Comparison of ENCODE assay signal across 8 cellular contexts in genomic region chr1:111448482-111448917, GRCh38. TPM values are rescaled to one million over a fixed set of nuclear protein-coding genes. Genes with fewer than 3 reads are reported as not detected.
DNase-seq lines count a peak whose midpoint lies in the region; ATAC-seq and TF ChIP-seq lines count a peak whose summit lies in the region.

No MANE protein-coding gene starts in this region.

- H3K27me3 ChIP-seq in GM06990 (replicated peaks; ENCODE audit: control insufficient read depth, insufficient read depth, low read length), result no peaks in the 10 kb centered on the region
- no peaks in the 10 kb centered on the region for H3K27me3 ChIP-seq in lower lobe of right lung (ENCODE audit: low read depth)

- H3K27ac ChIP-seq in HEK293 (ENCODE audit: extremely low read depth, low read depth, low read length) (peak overlapping the region; percentile 33; the same call in 1 of the 2 replicates), lower lobe of right lung (peak overlapping the region; percentile 83), substantia nigra (ENCODE audit: low read depth, low read length, poor library complexity, severe bottlenecking) (peak overlapping the region; percentile 58)

- H3K4me3 ChIP-seq in GM06990 (replicated peaks; ENCODE audit: low read depth, low read length) (peak overlapping the region; percentile 99), HEK293 (ENCODE audit: low read depth, low read length) (peak overlapping the region; percentile 99), cardiac fibroblast (replicated peaks in 1 of 2; ENCODE audit: low read depth in 2 of 2, low read length in 2 of 2) (peak overlapping the region; percentile 90), lower lobe of right lung (peak overlapping the region; percentile 91)

- ATAC-seq in lower lobe of right lung, result peak; percentile 47 to 62

- TF ChIP-seq CTCF in GM06990 (IDR thresholded peaks at IDR 0.05; ENCODE audit: insufficient read depth, low read length, poor library complexity, severe bottlenecking) (no peak), HEK293 (tag by site-specific recombination; IDR thresholded peaks at IDR 0.05) (no peak), cardiac fibroblast (IDR thresholded peaks at IDR 0.05; ENCODE audit: low read depth, low read length) (no peak), lower lobe of right lung (IDR thresholded peaks at IDR 0.05) (no peak)

- H3K36me3 ChIP-seq in GM06990 (ENCODE audit: control insufficient read depth, insufficient read depth, low read length) (peaks cover 4% of the 10 kb centered on the region), HEK293 (ENCODE audit: control insufficient read depth in 2 of 2, insufficient read depth in 1 of 2, low read length in 2 of 2) (peaks cover 7 to 71% of the 10 kb centered on the region in 2 experiments; a peak in 2 of 3 replicates), lower lobe of right lung (peaks cover 39% of the 10 kb centered on the region)

- intact Hi-C loops in lower lobe of right lung (cut with DNase I), result no loop called here

- H3K4me1 ChIP-seq in HEK293 (ENCODE audit: control insufficient read depth, insufficient read depth, low read length) (no peaks in the 10 kb centered on the region), lower lobe of right lung (peaks cover 57% of the 10 kb centered on the region)

- DNase-seq in GM06990 (ENCODE audit: extremely low read depth, insufficient read length) (no peak), RPMI7951 (ENCODE audit: low read depth) (peak; percentile 27), cardiac fibroblast (ENCODE audit: low read depth in 2 of 2) (peak in 1 of 2 donors; percentile 29), lower lobe of right lung (no peak), substantia nigra (lab: John Stamatoyannopoulos, UW) (peak in 4 of 49 donors; percentile 21 to 46 (median 28)), hippocampal formation (lab: John Stamatoyannopoulos, UW) (no peak), epidermal melanocyte (ENCODE audit: insufficient read length, low spot score) (no peak)

- CTCF ChIA-PET in HEK293 (lab: Yijun Ruan, JAX), result interaction anchor here (0.5 to 1.9 kb wide), 4 partner anchors 10 to 226 kb away, joined by 3 to 6 read pairs (median 4); no protein-coding TSS in a partner anchor

- POLR2A ChIA-PET in HEK293 (lab: Yijun Ruan, JAX), result interaction anchor here (0.6 to 1.3 kb wide), 8 partner anchors 11 to 290 kb away, joined by 3 to 7 read pairs (median 5); partner anchors contain the start of genes INKA2 and RAP1A

- H3K9me3 ChIP-seq in HEK293 (ENCODE audit: control insufficient read depth, insufficient read depth, low read depth, low read length) (no peaks in the 10 kb centered on the region), lower lobe of right lung (no peaks in the 10 kb centered on the region)

TF ChIP-seq in HEK293, 187 proteins besides CTCF, POLR2A, EP300 and RAD21:
- TF ChIP-seq ZNF335 (tag by site-specific recombination; conservative IDR thresholded peaks at IDR 0.05), result peak; percentile 95
- peak; percentile 85 for TF ChIP-seq GLIS2 (tag by site-specific recombination; IDR thresholded peaks at IDR 0.05)
- peak; percentile 69 for TF ChIP-seq GLIS1 (tag by site-specific recombination; IDR thresholded peaks at IDR 0.05)
- TF ChIP-seq ZNF830 (tag by site-specific recombination; IDR thresholded peaks at IDR 0.05; ENCODE audit: low read depth), result no peak
- no peak for TF ChIP-seq ZNF223 (tag by site-specific recombination; IDR thresholded peaks at IDR 0.05)
- TF ChIP-seq ZFHX2 (tag by site-specific recombination; conservative IDR thresholded peaks at IDR 0.05), result 0 out of 2 replicates have a peak, but pooled peaks have one; percentile 8
- no peak for TF ChIP-seq FEZF1 (tag by site-specific recombination; IDR thresholded peaks at IDR 0.05)
- TF ChIP-seq ZNF777 (tag by site-specific recombination; IDR thresholded peaks at IDR 0.05; ENCODE audit: borderline replicate concordance), result no peak
- TF ChIP-seq ZNF660 (tag by site-specific recombination; IDR thresholded peaks at IDR 0.05), result no peak
- TF ChIP-seq ZIC2 (tag by site-specific recombination; IDR thresholded peaks at IDR 0.05), result peak; percentile 34; the same call in 1 of the 2 replicates
- TF ChIP-seq ZNF501 (tag by site-specific recombination; IDR thresholded peaks at IDR 0.05), result no peak
- no peak for TF ChIP-seq ZNF274 (IDR thresholded peaks at IDR 0.05; ENCODE audit: low read length)
- TF ChIP-seq ZNF274 (tag by site-specific recombination; IDR thresholded peaks at IDR 0.05; ENCODE audit: borderline replicate concordance), result no peak
- TF ChIP-seq PRDM6 (tag by site-specific recombination; IDR thresholded peaks at IDR 0.05), result no peak
- TF ChIP-seq ZNF600 (tag by site-specific recombination; IDR thresholded peaks at IDR 0.05), result peak; percentile 85; the same call in 1 of the 2 replicates
- no peak for TF ChIP-seq MYNN (tag by site-specific recombination; IDR thresholded peaks at IDR 0.05; ENCODE audit: borderline replicate concordance)
- no peak for TF ChIP-seq ZNF837 (tag by site-specific recombination; IDR thresholded peaks at IDR 0.05)
- TF ChIP-seq, protein P1, sequence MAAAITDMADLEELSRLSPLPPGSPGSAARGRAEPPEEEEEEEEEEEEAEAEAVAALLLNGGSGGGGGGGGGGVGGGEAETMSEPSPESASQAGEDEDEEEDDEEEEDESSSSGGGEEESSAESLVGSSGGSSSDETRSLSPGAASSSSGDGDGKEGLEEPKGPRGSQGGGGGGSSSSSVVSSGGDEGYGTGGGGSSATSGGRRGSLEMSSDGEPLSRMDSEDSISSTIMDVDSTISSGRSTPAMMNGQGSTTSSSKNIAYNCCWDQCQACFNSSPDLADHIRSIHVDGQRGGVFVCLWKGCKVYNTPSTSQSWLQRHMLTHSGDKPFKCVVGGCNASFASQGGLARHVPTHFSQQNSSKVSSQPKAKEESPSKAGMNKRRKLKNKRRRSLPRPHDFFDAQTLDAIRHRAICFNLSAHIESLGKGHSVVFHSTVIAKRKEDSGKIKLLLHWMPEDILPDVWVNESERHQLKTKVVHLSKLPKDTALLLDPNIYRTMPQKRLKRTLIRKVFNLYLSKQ (tag by site-specific recombination; IDR thresholded peaks at IDR 0.05; ENCODE audit: borderline replicate concordance), result no peak
- TF ChIP-seq ZNF596 (tag by site-specific recombination; IDR thresholded peaks at IDR 0.05), result no peak
- no peak for TF ChIP-seq ZNF488 (tag by site-specific recombination; IDR thresholded peaks at IDR 0.05)
- 0 out of 2 replicates have a peak, but pooled peaks have one; percentile 40 for TF ChIP-seq KLF17 (tag by site-specific recombination; IDR thresholded peaks at IDR 0.05)
- TF ChIP-seq, protein P2, sequence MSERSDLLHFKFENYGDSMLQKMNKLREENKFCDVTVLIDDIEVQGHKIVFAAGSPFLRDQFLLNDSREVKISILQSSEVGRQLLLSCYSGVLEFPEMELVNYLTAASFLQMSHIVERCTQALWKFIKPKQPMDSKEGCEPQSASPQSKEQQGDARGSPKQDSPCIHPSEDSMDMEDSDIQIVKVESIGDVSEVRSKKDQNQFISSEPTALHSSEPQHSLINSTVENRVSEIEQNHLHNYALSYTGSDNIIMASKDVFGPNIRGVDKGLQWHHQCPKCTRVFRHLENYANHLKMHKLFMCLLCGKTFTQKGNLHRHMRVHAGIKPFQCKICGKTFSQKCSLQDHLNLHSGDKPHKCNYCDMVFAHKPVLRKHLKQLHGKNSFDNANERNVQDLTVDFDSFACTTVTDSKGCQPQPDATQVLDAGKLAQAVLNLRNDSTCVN (tag by site-specific recombination; optimal IDR thresholded peaks at IDR 0.05), result no peak
- TF ChIP-seq ZNF174 (tag by site-specific recombination; IDR thresholded peaks at IDR 0.05), result no peak

RNA-seq across cellular contexts. Expression of gene WDR77, which starts 0.6 kb away (rescaled TPM):
- total RNA-seq in RPMI7951 (2014; rRNA removed; shearing (Covaris generic)), result 53.6 and 62.8 TPM in 2 replicates
- total RNA-seq in lower lobe of right lung, result 15.1 TPM

RNA-seq across cellular contexts. Expression of gene ATP5PB, which starts 0.8 kb away (rescaled TPM):
- total RNA-seq in RPMI7951 (2014; rRNA removed; shearing (Covaris generic)), result 707 and 736 TPM in 2 replicates
- 157 TPM for total RNA-seq in lower lobe of right lung

RNA-seq across cellular contexts. Expression of gene OVGP1, which starts 21.0 kb away (rescaled TPM):
- total RNA-seq in RPMI7951 (2014; rRNA removed; shearing (Covaris generic)), result 0.20 TPM in 1 of 2 replicates, not detected in the other
- 1.1 TPM for total RNA-seq in lower lobe of right lung

RNA-seq across cellular contexts. Expression of gene C1orf162, which starts 25.3 kb away (rescaled TPM):
- total RNA-seq in RPMI7951 (2014; rRNA removed; shearing (Covaris generic)), result 0.24 TPM in 1 of 2 replicates, not detected in the other
- total RNA-seq in lower lobe of right lung, result 135 TPM

RNA-seq across cellular contexts. Expression of gene ADORA3, which starts 54.9 kb away (rescaled TPM):
- total RNA-seq in RPMI7951 (2014; rRNA removed; shearing (Covaris generic)), result not detected in 2 replicates
- 10.3 TPM for total RNA-seq in lower lobe of right lung

Comparison
In these comparisons a context has a peak if more than half of its experiments do, and no peak if none do; other contexts are left out.
1. H3K27ac ChIP-seq: peak in every context shown above with its lines; median percentile 83 in lower lobe of right lung; 58 in substantia nigra; 33 in HEK293.